Comparison of ENCODE assay signal across 8 cellular contexts in the genomic region with DNA sequence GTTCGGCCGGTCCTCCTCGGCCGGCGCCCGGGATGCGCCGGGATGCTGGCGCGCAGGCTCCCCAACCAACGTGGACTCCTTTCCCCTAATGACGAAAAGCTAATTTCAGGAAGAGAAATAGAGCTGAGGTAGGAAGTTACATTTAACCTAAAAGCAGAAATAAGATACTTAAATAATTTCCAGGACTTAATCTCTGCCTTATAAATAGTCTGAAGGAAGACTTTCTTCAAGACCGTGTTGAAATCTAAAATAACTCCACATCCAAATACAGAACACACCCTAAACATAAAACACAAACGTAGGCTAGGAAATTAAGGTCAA. TPM values are rescaled to one million over a fixed set of nuclear protein-coding genes. Genes with fewer than 3 reads are reported as not detected.
DNase-seq lines count a peak whose midpoint lies in the region.

No MANE protein-coding gene starts in this region.

- H3K27ac ChIP-seq in iPS-18a (ENCODE audit: low read length) (peak overlapping the region; percentile 72), stomach smooth muscle (ENCODE audit: low read length) (peak overlapping the region; percentile 79)

- H3K27me3 ChIP-seq in iPS-18a (ENCODE audit: control insufficient read depth, insufficient read depth, low read length) (no peaks in the 10 kb centered on the region), stomach smooth muscle (ENCODE audit: control insufficient read depth in 1 of 2, insufficient read depth in 2 of 2, low read length in 2 of 2) (no peaks in the 10 kb centered on the region)

- CTCF ChIA-PET in activated CD4-positive, alpha-beta memory T cell treated with anti-CD3 and anti-CD28 coated beads for 36 hours (lab: Charles Lee), result interaction anchor here (1.4 to 2.7 kb wide), 5 partner anchors 9 to 182 kb away, joined by 5 to 13 read pairs (median 10); no protein-coding TSS in a partner anchor

- H3K27me3 Mint-ChIP-seq in activated CD4-positive, alpha-beta memory T cell treated with anti-CD3 and anti-CD28 coated beads for 36 hours, result peaks cover 1% of the 10 kb centered on the region

- H3K36me3 Mint-ChIP-seq in activated CD4-positive, alpha-beta memory T cell treated with anti-CD3 and anti-CD28 coated beads for 36 hours, result peaks cover 11% of the 10 kb centered on the region

- H3K9me3 Mint-ChIP-seq in activated CD4-positive, alpha-beta memory T cell treated with anti-CD3 and anti-CD28 coated beads for 36 hours, result no peaks in the 10 kb centered on the region

- peak overlapping the region; percentile 94 for H3K4me3 ChIP-seq in iPS-18a (ENCODE audit: low read length)
- peak overlapping the region; percentile 66 to 89 for H3K4me3 ChIP-seq in stomach smooth muscle (ENCODE audit: low read length in 2 of 2)

- peak overlapping the region; percentile 84 for H3K4me3 Mint-ChIP-seq in activated CD4-positive, alpha-beta memory T cell treated with anti-CD3 and anti-CD28 coated beads for 36 hours

- intact Hi-C loops in activated CD4-positive, alpha-beta memory T cell treated with anti-CD3 and anti-CD28 coated beads for 36 hours (cut with micrococcal nuclease), result loop anchor here (2.0 to 10.0 kb wide), 3 partner anchors 336 to 1410 kb away; a partner anchor contains a TSS

- H3K9ac ChIP-seq in iPS-18a (ENCODE audit: low read length) (peak overlapping the region; percentile 90), stomach smooth muscle (ENCODE audit: low read length in 2 of 2) (peak overlapping the region; percentile 1 to 55)

- no peaks in the 10 kb centered on the region for H3K9me3 ChIP-seq in iPS-18a (ENCODE audit: control insufficient read depth, low read depth, low read length)
- no peaks in the 10 kb centered on the region for H3K9me3 ChIP-seq in stomach smooth muscle (ENCODE audit: control insufficient read depth in 2 of 2, low read length in 2 of 2)

- POLR2A ChIA-PET in activated CD4-positive, alpha-beta memory T cell treated with anti-CD3 and anti-CD28 coated beads for 36 hours (lab: Charles Lee), result interaction anchor here (0.5 to 2.1 kb wide), 5 partner anchors 9 to 244 kb away, joined by 3 to 10 read pairs (median 5); a partner anchor contains a TSS

- H3K27ac Mint-ChIP-seq in activated CD4-positive, alpha-beta memory T cell treated with anti-CD3 and anti-CD28 coated beads for 36 hours, result peak overlapping the region; percentile 93

- H3K36me3 ChIP-seq in iPS-18a (ENCODE audit: control insufficient read depth, low read depth, low read length) (peaks cover 7% of the 10 kb centered on the region), stomach smooth muscle (ENCODE audit: control insufficient read depth in 2 of 2, insufficient read depth in 2 of 2, low read length in 2 of 2) (peaks cover 0 to 3% of the 10 kb centered on the region in 2 donors)

- peaks cover 48% of the 10 kb centered on the region for H3K4me1 Mint-ChIP-seq in activated CD4-positive, alpha-beta memory T cell treated with anti-CD3 and anti-CD28 coated beads for 36 hours (ENCODE audit: low read depth)

- DNase-seq in SIG-M5 treated with dmso at 0.1 percent for 504 hours (lab: John Stamatoyannopoulos, UW; ENCODE audit: unreplicated experiment) (peak; percentile 16), SIG-M5 (lab: John Stamatoyannopoulos, UW) (no peak), epidermal melanocyte (ENCODE audit: insufficient read length, low spot score) (no peak), NK-92 (lab: John Stamatoyannopoulos, UW; ENCODE audit: unreplicated experiment) (no peak), AG20443 (ENCODE audit: low spot score) (no peak)
- no peak for DNase-seq in activated CD4-positive, alpha-beta memory T cell treated with anti-CD3 and anti-CD28 coated beads for 36 hours

- H3K4me1 ChIP-seq in iPS-18a (ENCODE audit: control insufficient read depth, low read depth, low read length), result peaks cover 33% of the 10 kb centered on the region
- H3K4me1 ChIP-seq in stomach smooth muscle (ENCODE audit: control insufficient read depth, insufficient read depth, low read length), result no peaks in the 10 kb centered on the region

RNA-seq across cellular contexts. Expression of a gene that starts 1.2 kb away (rescaled TPM):
- 10 to 100 TPM; 32.5 to 32.7 TPM for total RNA-seq in activated CD4-positive, alpha-beta memory T cell treated with anti-CD3 and anti-CD28 coated beads for 36 hours

RNA-seq across cellular contexts. Expression of a gene that starts 39.8 kb away (rescaled TPM):
- total RNA-seq in activated CD4-positive, alpha-beta memory T cell treated with anti-CD3 and anti-CD28 coated beads for 36 hours, result 10 to 100 TPM; 14.4 to 14.7 TPM
